Comparison of ENCODE assay signal across 15 cellular contexts in genomic region chr20:6397115-6397514, GRCh38.
DNase-seq lines count a peak whose midpoint lies in the region; ATAC-seq and TF ChIP-seq lines count a peak whose summit lies in the region.
"Had no signal": no experiment of that assay in that cellular context is flagged by ENCODE, and none has a peak within 500 bp of the region (broad histone marks: within the 10 kb centered on the region; RNA-seq: fewer than 3 reads in every experiment).

No MANE protein-coding gene starts in this region.

- no peak overlapping the region for H3K4me3 ChIP-seq in GM23338

- H3F3A ChIP-seq in GM23338 (replicated peaks; ENCODE audit: low read depth) = no peaks in the 10 kb centered on the region

- H3K36me3 ChIP-seq in GM23338 (ENCODE audit: insufficient read depth) = no peaks in the 10 kb centered on the region

- H3K36me3 Mint-ChIP-seq in GM23338 (ENCODE audit: low read depth) (no peaks in the 10 kb centered on the region), T-helper 17 cell (ENCODE audit: low read depth) (no peaks in the 10 kb centered on the region)
- H3K36me3 Mint-ChIP-seq: CD14-positive monocyte; CD8-positive, alpha-beta T cell had no signal

- no peaks in the 10 kb centered on the region for H3K79me2 ChIP-seq in GM23338 (replicated peaks; ENCODE audit: insufficient read depth)

- H3K9me3 ChIP-seq in T-helper 17 cell (ENCODE audit: control insufficient read depth, low read length, poor library complexity, severe bottlenecking) = no peaks in the 10 kb centered on the region

- TF ChIP-seq CTCF in GM23338 (conservative IDR thresholded peaks at IDR 0.05; ENCODE audit: low read depth in 2 of 2) = no peak

- no peak overlapping the region for H3K27ac ChIP-seq in GM23338 (ENCODE audit: low read depth)
- H3K27ac ChIP-seq: 22Rv1, HL-60 had no signal

- no peaks in the 10 kb centered on the region for H3K9me3 Mint-ChIP-seq in GM23338
- H3K9me3 Mint-ChIP-seq: CD8-positive, alpha-beta T cell had no signal

- DNase-seq in DMS53 (lab: John Stamatoyannopoulos, UW) (peak; percentile 9), DMS53 treated with DMSO at 0.1 percent for 48 hours (lab: John Stamatoyannopoulos, UW; ENCODE audit: unreplicated experiment) (no peak), GM23338 (ENCODE audit: low spot score) (peak; percentile 34), NCI-H748 treated with DMSO at 0.1 percent for 48 hours (lab: John Stamatoyannopoulos, UW) (peak; percentile 56), iPS-NIHi7 (ENCODE audit: extremely low spot score) (peak; percentile 15), middle frontal gyrus (ENCODE audit: extremely low spot score, low spot score) (no peak), T-helper 17 cell (no peak)
- DNase-seq: CD8-positive, alpha-beta T cell; COR-L47; DMS153; GF-D8; H7 had no signal

- H3K4me2 ChIP-seq in GM23338 = peak overlapping the region; percentile 30

- H3K4me1 Mint-ChIP-seq in GM23338 (peaks cover 27% of the 10 kb centered on the region), T-helper 17 cell (no peaks in the 10 kb centered on the region)
- H3K4me1 Mint-ChIP-seq: CD14-positive monocyte had no signal

- H3K27ac Mint-ChIP-seq in GM23338 (peak overlapping the region; percentile 33; the same call in 1 of the 2 replicates), T-helper 17 cell (no peak overlapping the region)
- H3K27ac Mint-ChIP-seq: CD14-positive monocyte; CD8-positive, alpha-beta T cell had no signal

- no peaks in the 10 kb centered on the region for H3K27me3 ChIP-seq in GM23338 (ENCODE audit: insufficient read depth)

- no peak overlapping the region for H2AFZ ChIP-seq in GM23338

- peaks cover 13% of the 10 kb centered on the region for H3K4me1 ChIP-seq in GM23338 (ENCODE audit: insufficient read depth)

- ATAC-seq in GM23338 (peak; percentile 75), T-helper 17 cell (no peak)
- ATAC-seq: CD8-positive, alpha-beta T cell had no signal

- H3K27me3 Mint-ChIP-seq in GM23338 (ENCODE audit: insufficient read depth, low read depth, poor library complexity) (peaks cover 1% of the 10 kb centered on the region), T-helper 17 cell (no peaks in the 10 kb centered on the region)

- H3K9me2 ChIP-seq in GM23338 (ENCODE audit: insufficient read depth) = no peaks in the 10 kb centered on the region

- H3K4me3 Mint-ChIP-seq in GM23338 (no peak overlapping the region), T-helper 17 cell (no peak overlapping the region)
- H3K4me3 Mint-ChIP-seq: CD14-positive monocyte; CD8-positive, alpha-beta T cell had no signal

- no peaks in the 10 kb centered on the region for H4K20me1 ChIP-seq in GM23338 (replicated peaks; ENCODE audit: insufficient read depth)

TF ChIP-seq in GM23338, 12 proteins besides CTCF, POLR2A, EP300 and RAD21:
- no peak for TF ChIP-seq NANOG (IDR thresholded peaks at IDR 0.05; ENCODE audit: borderline replicate concordance)
- TF ChIP-seq ZNF462 (CRISPR knock-in tag; IDR thresholded peaks at IDR 0.05) = 0 out of 2 replicates have a peak, but pooled peaks have one; percentile 7

Comparison
In these comparisons a context has a peak if more than half of its experiments do, and no peak if none do; other contexts are left out.
1. DNase-seq: peak in DMS53 (single experiment), GM23338 (single experiment), NCI-H748 treated with DMSO at 0.1 percent for 48 hours (single experiment) and iPS-NIHi7 (single experiment); none in DMS53 treated with DMSO at 0.1 percent for 48 hours (single experiment), middle frontal gyrus (single experiment) and T-helper 17 cell (0 of 3).